In genomic region chr6:44237813-44238433, GRCh38 we compare ENCODE assay signal across 1 cellular context.
TF ChIP-seq lines count a peak whose summit lies in the region.

No MANE protein-coding gene starts in this region.

TF ChIP-seq in HepG2, 621 proteins besides CTCF, POLR2A, EP300 and RAD21 (continued from another document and continues in another):
- TF ChIP-seq BRF2 (CRISPR knock-in tag; IDR thresholded peaks at IDR 0.05) (peak; percentile 67; the same call in 1 of the 2 replicates), ZFY (CRISPR knock-in tag; IDR thresholded peaks at IDR 0.05) (peak; percentile 81), ATF1 (CRISPR knock-in tag; IDR thresholded peaks at IDR 0.05) (no peak), FUBP1 (CRISPR knock-in tag; IDR thresholded peaks at IDR 0.05; ENCODE audit: borderline replicate concordance) (no peak), PCBP1 (IDR thresholded peaks at IDR 0.05; ENCODE audit: borderline replicate concordance, low read depth, low read length) (0 out of 2 replicates have a peak, but pooled peaks have one; percentile 55), ZNF83 (CRISPR knock-in tag; IDR thresholded peaks at IDR 0.05; ENCODE audit: borderline replicate concordance) (0 out of 2 replicates have a peak, but pooled peaks have one; percentile 69), ZFP91 (CRISPR knock-in tag; IDR thresholded peaks at IDR 0.05; ENCODE audit: borderline replicate concordance) (peak; percentile 75; the same call in 1 of the 2 replicates), CHD2 (IDR thresholded peaks at IDR 0.05; ENCODE audit: low read depth, low read length) (no peak), SOX13 (IDR thresholded peaks at IDR 0.05) (no peak), SOX13 (CRISPR knock-in tag; conservative IDR thresholded peaks at IDR 0.05 in 1 of 2, IDR thresholded peaks at IDR 0.05 in 1 of 2) (no peak), ZNF574 (CRISPR knock-in tag; IDR thresholded peaks at IDR 0.05) (peak; percentile 67; the same call in 1 of the 2 replicates), ZNF292 (CRISPR knock-in tag; IDR thresholded peaks at IDR 0.05; ENCODE audit: borderline replicate concordance, low read depth) (no peak), RBFOX2 (IDR thresholded peaks at IDR 0.05; ENCODE audit: low read depth, low read length) (peak; percentile 82), USF2 (IDR thresholded peaks at IDR 0.05; ENCODE audit: low read depth, low read length) (no peak), USF2 (CRISPR knock-in tag; IDR thresholded peaks at IDR 0.05; ENCODE audit: borderline replicate concordance) (no peak), GFI1 (CRISPR knock-in tag; IDR thresholded peaks at IDR 0.05; ENCODE audit: borderline replicate concordance) (peak; percentile 44; the same call in 1 of the 2 replicates), ATF7-NPFF (CRISPR knock-in tag; IDR thresholded peaks at IDR 0.05; ENCODE audit: low read depth) (peak; percentile 82), ZNF275 (CRISPR knock-in tag; IDR thresholded peaks at IDR 0.05; ENCODE audit: borderline replicate concordance) (peak; percentile 82; the same call in 1 of the 2 replicates), CENPBD1 (CRISPR knock-in tag; IDR thresholded peaks at IDR 0.05; ENCODE audit: borderline replicate concordance, low read depth) (no peak), RFXANK (CRISPR knock-in tag; IDR thresholded peaks at IDR 0.05) (0 out of 2 replicates have a peak, but pooled peaks have one; percentile 68), TBX3 (IDR thresholded peaks at IDR 0.05; ENCODE audit: borderline replicate concordance) (peak; percentile 56; the same call in 1 of the 2 replicates), U2AF1 (optimal IDR thresholded peaks at IDR 0.05; ENCODE audit: low read depth, low read length) (no peak), ZNF205 (CRISPR knock-in tag; IDR thresholded peaks at IDR 0.05) (peak; percentile 74), ATF2 (CRISPR knock-in tag; IDR thresholded peaks at IDR 0.05) (peak; percentile 99), E2F2 (CRISPR knock-in tag; IDR thresholded peaks at IDR 0.05; ENCODE audit: borderline replicate concordance) (0 out of 2 replicates have a peak, but pooled peaks have one; percentile 53), EHMT2 (IDR thresholded peaks at IDR 0.05; ENCODE audit: borderline replicate concordance, low read depth, low read length) (no peak), ESRRA (CRISPR knock-in tag; IDR thresholded peaks at IDR 0.05; ENCODE audit: low read depth) (peak; percentile 54; the same call in 1 of the 2 replicates), ZNF563 (CRISPR knock-in tag; IDR thresholded peaks at IDR 0.05) (peak; percentile 72; the same call in 1 of the 2 replicates), CCAR2 (optimal IDR thresholded peaks at IDR 0.05; ENCODE audit: low read depth, low read length) (no peak), GATAD2A (CRISPR knock-in tag; IDR thresholded peaks at IDR 0.05) (peak; percentile 52; the same call in 1 of the 2 replicates), KLF16 (CRISPR knock-in tag; IDR thresholded peaks at IDR 0.05) (peak in 1 of 2 experiments; percentile 29; a peak in 1 of 4 replicates), CBFB (CRISPR knock-in tag; IDR thresholded peaks at IDR 0.05) (peak; percentile 67; the same call in 1 of the 2 replicates), NCOA2 (CRISPR knock-in tag; IDR thresholded peaks at IDR 0.05) (0 out of 2 replicates have a peak, but pooled peaks have one; percentile 24), FOXA1 (IDR thresholded peaks at IDR 0.05) (no peak), FOXA1 (CRISPR knock-in tag; IDR thresholded peaks at IDR 0.05) (peak; percentile 27; the same call in 1 of the 2 replicates), CEBPG (CRISPR knock-in tag; IDR thresholded peaks at IDR 0.05) (peak; percentile 55), ZNF782 (CRISPR knock-in tag; IDR thresholded peaks at IDR 0.05; ENCODE audit: borderline replicate concordance) (peak; percentile 47; the same call in 1 of the 2 replicates), TAF15 (IDR thresholded peaks at IDR 0.05; ENCODE audit: low read depth, low read length, poor library complexity, severe bottlenecking) (peak; percentile 90), ARNTL (CRISPR knock-in tag; IDR thresholded peaks at IDR 0.05) (peak; percentile 42; the same call in 1 of the 2 replicates), ZFX (CRISPR knock-in tag; IDR thresholded peaks at IDR 0.05; ENCODE audit: low read depth) (peak; percentile 92), SNAPC4 (CRISPR knock-in tag; IDR thresholded peaks at IDR 0.05) (peak; percentile 39)
